8 cellular contexts compared by ENCODE assay signal in genomic region chr11:108223449-108224149, GRCh38. TPM values are rescaled to one million over a fixed set of nuclear protein-coding genes. Genes with fewer than 3 reads are reported as not detected.
DNase-seq lines count a peak whose midpoint lies in the region; ATAC-seq, FAIRE-seq and TF ChIP-seq lines count a peak whose summit lies in the region.

No MANE protein-coding gene starts in this region.

- CTCF ChIA-PET in Caco-2 (lab: Charles Lee), result interaction anchor here (0.6 to 1.9 kb wide), 11 partner anchors 9 to 441 kb away, joined by 3 to 9 read pairs (median 6); partner anchors contain the start of genes C11orf65, CUL5 and DDX10

- peaks cover 21% of the 10 kb centered on the region for H3K4me1 Mint-ChIP-seq in Caco-2 (ENCODE audit: low read depth, unreplicated experiment)

- peak overlapping the region; percentile 62 for H3K4me3 ChIP-seq in Caco-2 (ENCODE audit: low read depth, low read length)
- H3K4me3 ChIP-seq in WERI-Rb-1 (ENCODE audit: low read depth, low read length), result peak overlapping the region; percentile 89
- H3K4me3 ChIP-seq in esophagus squamous epithelium, result peak overlapping the region; percentile 61 to 94 (median 70)
- peak overlapping the region; percentile 55 to 83 for H3K4me3 ChIP-seq in small intestine (ENCODE audit: low read depth in 1 of 2, low read length in 2 of 2)

- peak in 1 of 4 donors; percentile 16 for TF ChIP-seq POLR2A in esophagus squamous epithelium (IDR thresholded peaks at IDR 0.05)

- POLR2A ChIA-PET in Caco-2 (lab: Charles Lee), result interaction anchor here (0.5 to 1.6 kb wide), 4 partner anchors 244 to 441 kb away, joined by 3 to 4 read pairs (median 4); partner anchors contain the start of genes C11orf65, DDX10 and EXPH5

- peak overlapping the region; percentile 92 for H3K27ac ChIP-seq in WERI-Rb-1
- H3K27ac ChIP-seq in esophagus squamous epithelium, result peak overlapping the region; percentile 95 to 98 (median 97)
- H3K27ac ChIP-seq in small intestine (ENCODE audit: low read depth in 1 of 2, low read length in 1 of 2), result peak overlapping the region; percentile 82 to 92

- intact Hi-C loops in Caco-2 (cut with micrococcal nuclease; ENCODE audit: unreplicated experiment) (loop anchor here (1.0 to 5.0 kb wide), 5 partner anchors 117 to 425 kb away; partner anchors contain the start of gene CUL5), esophagus squamous epithelium (cut with DNase I) (loop anchor here (10.0 kb wide), 1 partner anchor 421 kb away; no protein-coding TSS in a partner anchor)

- H3K27ac Mint-ChIP-seq in Caco-2 (ENCODE audit: unreplicated experiment), result no peak overlapping the region

- no peaks in the 10 kb centered on the region for H3K9me3 Mint-ChIP-seq in Caco-2 (ENCODE audit: unreplicated experiment)

- FAIRE-seq in small intestine (lab: Jason Lieb, UNC), result no peak

- WGBS in esophagus squamous epithelium, 2 donors, result 8 to 9% methylated on average over 17 of the region's 17 CpGs
- 5 to 8% (median 7%) methylated on average over 17 of the region's 17 CpGs for WGBS in small intestine, 3 donors

- H3K4me3 Mint-ChIP-seq in Caco-2 (ENCODE audit: unreplicated experiment), result no peak overlapping the region

- peak; percentile 35 for ATAC-seq in GM19452 (IDR thresholded peaks at IDR 0.05; ENCODE audit: unreplicated experiment)
- peak; percentile 24 for ATAC-seq in HG03565 (IDR thresholded peaks at IDR 0.05; ENCODE audit: unreplicated experiment)

- no peaks in the 10 kb centered on the region for H3K27me3 Mint-ChIP-seq in Caco-2 (ENCODE audit: insufficient read depth, unreplicated experiment)

- H3K9me3 ChIP-seq in Caco-2 (no peaks in the 10 kb centered on the region), WERI-Rb-1 (ENCODE audit: severe bottlenecking) (no peaks in the 10 kb centered on the region), esophagus squamous epithelium (no peaks in the 10 kb centered on the region), small intestine (ENCODE audit: control insufficient read depth, low read depth) (no peaks in the 10 kb centered on the region)

- H3K4me1 ChIP-seq in Caco-2 (peaks cover 19% of the 10 kb centered on the region), esophagus squamous epithelium (peaks cover 6 to 72% (median 18%) of the 10 kb centered on the region in 3 donors), small intestine (ENCODE audit: control insufficient read depth in 2 of 2, insufficient read depth in 1 of 2, low read depth in 1 of 2, low read length in 1 of 2) (peaks cover 2 to 8% of the 10 kb centered on the region in 2 donors)

- peaks cover 23% of the 10 kb centered on the region for H3K36me3 Mint-ChIP-seq in Caco-2 (ENCODE audit: insufficient read depth, unreplicated experiment)

- TF ChIP-seq CTCF in Caco-2 (IDR thresholded peaks at IDR 0.05; ENCODE audit: insufficient read depth in 1 of 2, low read depth in 1 of 2, low read length in 1 of 2, severe bottlenecking in 1 of 2, unreplicated experiment in 1 of 2) (no peak), WERI-Rb-1 (IDR thresholded peaks at IDR 0.05; ENCODE audit: low read depth, low read length) (no peak), esophagus squamous epithelium (IDR thresholded peaks at IDR 0.05) (no peak)

- H3K27me3 ChIP-seq in Caco-2 (replicated peaks; ENCODE audit: control insufficient read depth, insufficient read depth, low read length), result no peaks in the 10 kb centered on the region
- H3K27me3 ChIP-seq in WERI-Rb-1 (ENCODE audit: insufficient read depth, low read depth, severe bottlenecking), result no peaks in the 10 kb centered on the region
- H3K27me3 ChIP-seq in esophagus squamous epithelium, result no peaks in the 10 kb centered on the region
- no peaks in the 10 kb centered on the region for H3K27me3 ChIP-seq in small intestine (ENCODE audit: control insufficient read depth in 2 of 2, insufficient read depth in 2 of 2, low read length in 2 of 2)

- TSS peak; percentile 38 for BruUV-seq in Caco-2 (replicated peaks; lab: Mats Ljungman, UMichigan)

- H3K36me3 ChIP-seq in Caco-2 (ENCODE audit: control insufficient read depth, insufficient read depth, low read length), result 0 out of 2 replicates have a peak, but pooled peaks cover 1% of the 10 kb centered on the region
- H3K36me3 ChIP-seq in WERI-Rb-1, result peaks cover 27% of the 10 kb centered on the region
- H3K36me3 ChIP-seq in esophagus squamous epithelium, result peaks cover 0 to 16% (median 0%) of the 10 kb centered on the region in 3 donors
- H3K36me3 ChIP-seq in small intestine (ENCODE audit: control insufficient read depth in 2 of 2, insufficient read depth in 2 of 2, low read length in 2 of 2), result no peaks in the 10 kb centered on the region

- DNase-seq in Caco-2 (peak in 1 of 2 experiments; percentile 26), WERI-Rb-1 (no peak), esophagus squamous epithelium (lab: John Stamatoyannopoulos, UW) (no peak), small intestine (peak; percentile 13), HT-29 (ENCODE audit: low spot score) (no peak), NCI-H2081 treated with DMSO at 0.1 percent for 48 hours (lab: John Stamatoyannopoulos, UW) (no peak)

RNA-seq across cellular contexts. Expression of gene ATM, which starts 0.7 kb away (rescaled TPM):
- 77.1 and 77.9 TPM in 2 replicates for total RNA-seq in Caco-2 (2022)
- total RNA-seq in esophagus squamous epithelium, result 10 to 100 TPM; 13.9 to 52.6 (median 21.7) TPM
- polyA plus RNA-seq in small intestine, result 10 to 100 TPM in 1 of 3 donors, 1 to 10 TPM in 2; 5.9 to 13.8 (median 6.3) TPM
- total RNA-seq in HT-29 (2014; rRNA removed; shearing (Covaris generic)), result 16.6 and 26.1 TPM in 2 replicates

RNA-seq across cellular contexts. Expression of gene NPAT, which starts 1.2 kb away (rescaled TPM):
- 29.5 and 31.1 TPM in 2 replicates for total RNA-seq in Caco-2 (2022)
- 10 to 100 TPM in 2 of 4 donors, 1 to 10 TPM in 2; 8.2 to 15.6 (median 11.7) TPM for total RNA-seq in esophagus squamous epithelium
- polyA plus RNA-seq in small intestine, result 1 to 10 TPM; 2.7 to 3.6 (median 2.7) TPM
- total RNA-seq in HT-29 (2014; rRNA removed; shearing (Covaris generic)), result 6.9 and 8.2 TPM in 2 replicates
